13 cellular contexts compared by ENCODE assay signal in genomic region chr17:68592004-68592403, GRCh38. TPM values are rescaled to one million over a fixed set of nuclear protein-coding genes. Genes with fewer than 3 reads are reported as not detected.
A peak's percentile ranks its signal among the peaks of the same experiment; 100 is the strongest.
DNase-seq lines count a peak whose midpoint lies in the region; ATAC-seq and TF ChIP-seq lines count a peak whose summit lies in the region.
"Had no signal": no experiment of that assay in that cellular context is flagged by ENCODE, and none has a peak within 500 bp of the region (broad histone marks: within the 10 kb centered on the region; RNA-seq: fewer than 3 reads in every experiment).

No MANE protein-coding gene starts in this region.

- H3K9ac ChIP-seq in adipocyte (ENCODE audit: low read length) (peak overlapping the region; percentile 75), GM23248 (no peak overlapping the region)

- H2AFZ ChIP-seq in GM23338, result no peak overlapping the region; the same call in 1 of the 2 replicates
- no peak overlapping the region for H2AFZ ChIP-seq in hepatocyte
- H2AFZ ChIP-seq in GM23248, result no peak overlapping the region

- H3K27me3 ChIP-seq in GM23338 (ENCODE audit: insufficient read depth) (no peaks in the 10 kb centered on the region), adipocyte (replicated peaks; ENCODE audit: control insufficient read depth, insufficient read depth, low read length) (no peaks in the 10 kb centered on the region), hepatocyte (no peaks in the 10 kb centered on the region), GM23248 (replicated peaks; ENCODE audit: insufficient read depth) (no peaks in the 10 kb centered on the region)

- 65% methylated on average over 2 of the region's 2 CpGs for WGBS in hepatocyte (ENCODE audit: low lambda C conversion rate, missing lambda C conversion rate)
- 44 to 55% methylated on average over 2 of the region's 2 CpGs for WGBS in GM23248 (ENCODE audit: low coverage in 1 of 2, low lambda C conversion rate in 2 of 2, missing lambda C conversion rate in 2 of 2), 2 experiments

- H3K4me3 Mint-ChIP-seq in GM23338, result no peak overlapping the region

- no peak overlapping the region for H3K27ac Mint-ChIP-seq in GM23338

- no peaks in the 10 kb centered on the region; the same call in 1 of the 2 replicates for H3K36me3 ChIP-seq in GM23338 (ENCODE audit: insufficient read depth)
- H3K36me3 ChIP-seq in adipocyte (ENCODE audit: control insufficient read depth, insufficient read depth, low read length, severe bottlenecking), result peaks cover 12% of the 10 kb centered on the region
- no peaks in the 10 kb centered on the region for H3K36me3 ChIP-seq in hepatocyte (replicated peaks; ENCODE audit: insufficient read depth, low read depth)
- no peaks in the 10 kb centered on the region for H3K36me3 ChIP-seq in GM23248 (ENCODE audit: low read depth)

- no peak for DNase-seq in GM23338 (ENCODE audit: low spot score)
- peak; percentile 66 for DNase-seq in adipocyte (ENCODE audit: low read depth)
- DNase-seq in hepatocyte (ENCODE audit: low spot score), result no peak
- no peak for DNase-seq in skeletal muscle cell (ENCODE audit: low read depth)
- DNase-seq in NCI-H2081 (lab: John Stamatoyannopoulos, UW), result no peak
- DNase-seq in GM23248, result no peak
- DNase-seq in activated T-cell treated with anti-CD3 and anti-CD28 coated beads, Interleukin-2, amount 50 U/mL, for 48 hours, result no peak
- DNase-seq: EL, Kasumi-1, NCI-H1417, NCI-H2029 treated with DMSO at 0.1 percent for 48 hours, NCI-H510A treated with DMSO at 0.1 percent for 48 hours had no signal

- TF ChIP-seq CTCF in GM23338 (conservative IDR thresholded peaks at IDR 0.05; ENCODE audit: low read depth in 2 of 2) (no peak), hepatocyte (IDR thresholded peaks at IDR 0.05; ENCODE audit: poor library complexity) (no peak)

- H3F3A ChIP-seq in GM23338 (replicated peaks; ENCODE audit: low read depth), result no peaks in the 10 kb centered on the region
- peaks cover 24% of the 10 kb centered on the region for H3F3A ChIP-seq in GM23248 (ENCODE audit: insufficient read depth)

- H4K20me1 ChIP-seq in GM23338 (replicated peaks; ENCODE audit: insufficient read depth) (no peaks in the 10 kb centered on the region), hepatocyte (ENCODE audit: insufficient read depth, poor library complexity, severe bottlenecking) (no peaks in the 10 kb centered on the region), GM23248 (ENCODE audit: insufficient read depth) (no peaks in the 10 kb centered on the region)

- peak overlapping the region; percentile 42 for H3K4me2 ChIP-seq in GM23338
- H3K4me2 ChIP-seq in hepatocyte, result peak overlapping the region; percentile 6
- no peak overlapping the region for H3K4me2 ChIP-seq in GM23248 (ENCODE audit: unreplicated experiment)

- H3K79me2 ChIP-seq in GM23338 (replicated peaks; ENCODE audit: insufficient read depth), result no peaks in the 10 kb centered on the region
- H3K79me2 ChIP-seq in hepatocyte, result peaks cover 3% of the 10 kb centered on the region
- no peaks in the 10 kb centered on the region for H3K79me2 ChIP-seq in GM23248 (ENCODE audit: insufficient read depth)

- peaks cover 5% of the 10 kb centered on the region for H3K9me3 ChIP-seq in adipocyte (ENCODE audit: control insufficient read depth, low read length)
- H3K9me3 ChIP-seq in hepatocyte (ENCODE audit: low read depth), result no peaks in the 10 kb centered on the region
- no peaks in the 10 kb centered on the region for H3K9me3 ChIP-seq in GM23248 (ENCODE audit: low read depth)

- ATAC-seq in GM23338, result no peak
- ATAC-seq: HCT116 had no signal

- H3K9me3 Mint-ChIP-seq in GM23338, result peaks cover 5% of the 10 kb centered on the region; the same call in 2 of the 3 replicates

- peak overlapping the region; percentile 12; the same call in 1 of the 2 replicates for H3K4me3 ChIP-seq in GM23338
- peak overlapping the region; percentile 60 for H3K4me3 ChIP-seq in adipocyte (ENCODE audit: low read length)
- no peak overlapping the region for H3K4me3 ChIP-seq in hepatocyte
- peak overlapping the region; percentile 8 for H3K4me3 ChIP-seq in skeletal muscle cell (ENCODE audit: low read depth, low read length)
- H3K4me3 ChIP-seq in GM23248, result no peak overlapping the region

- no peaks in the 10 kb centered on the region for H3K9me2 ChIP-seq in GM23338 (ENCODE audit: insufficient read depth)
- H3K9me2 ChIP-seq in hepatocyte (replicated peaks; ENCODE audit: insufficient read depth), result no peaks in the 10 kb centered on the region
- no peaks in the 10 kb centered on the region for H3K9me2 ChIP-seq in GM23248 (ENCODE audit: insufficient read depth)

- H3K27ac ChIP-seq in GM23338 (ENCODE audit: low read depth), result no peak overlapping the region
- no peak overlapping the region for H3K27ac ChIP-seq in hepatocyte
- no peak overlapping the region for H3K27ac ChIP-seq in GM23248

- H3K36me3 Mint-ChIP-seq in GM23338 (ENCODE audit: low read depth), result peaks cover 4% of the 10 kb centered on the region; the same call in 2 of the 3 replicates

- H3K4me1 ChIP-seq in GM23338 (ENCODE audit: insufficient read depth) (no peaks in the 10 kb centered on the region; the same call in 1 of the 2 replicates), adipocyte (ENCODE audit: control insufficient read depth, insufficient read depth, low read length) (peaks cover 63% of the 10 kb centered on the region), hepatocyte (ENCODE audit: insufficient read depth) (peaks cover 21% of the 10 kb centered on the region), GM23248 (ENCODE audit: insufficient read depth) (peaks cover 33% of the 10 kb centered on the region)

- no peaks in the 10 kb centered on the region for H3K4me1 Mint-ChIP-seq in GM23338

- H3K27me3 Mint-ChIP-seq in GM23338 (ENCODE audit: insufficient read depth, low read depth, poor library complexity), result peaks cover 7% of the 10 kb centered on the region

- in situ Hi-C loops in GM23248 (cut with MboI), result no loop called here

TF ChIP-seq in GM23338, 12 proteins besides CTCF, POLR2A, EP300 and RAD21 (continues in another document):
- TF ChIP-seq ZNF462 (CRISPR knock-in tag; IDR thresholded peaks at IDR 0.05) (no peak), NANOG (IDR thresholded peaks at IDR 0.05; ENCODE audit: borderline replicate concordance) (no peak), ZNF114 (CRISPR knock-in tag; IDR thresholded peaks at IDR 0.05) (no peak), EZH2 (IDR thresholded peaks at IDR 0.05; ENCODE audit: low read depth, unreplicated experiment) (no peak)

RNA-seq across cellular contexts. Expression of gene FAM20A, which starts 9.2 kb away (rescaled TPM):
- 1.4 and 1.6 TPM in 2 replicates for total RNA-seq in GM23338 (2014; rRNA removed; shearing (Covaris generic))
- polyA plus RNA-seq in GM23338 (2016; fragmentation: Nextera tagmentation; extraction: Ambion mirVana) (1.2 and 1.3 TPM in 2 replicates), hepatocyte (39.7 and 41.1 TPM in 2 replicates), GM23248 (2016; fragmentation: Nextera tagmentation; extraction: Ambion mirVana) (10.9 and 11.0 TPM in 2 replicates)
- 19.9 and 21.5 TPM in 2 replicates for total RNA-seq in hepatocyte
- total RNA-seq in GM23248 (2014; rRNA removed; shearing (Covaris generic)), result 7.5 and 9.3 TPM in 2 replicates

Comparison
In these comparisons a context has a peak if more than half of its experiments do, and no peak if none do; other contexts are left out.
1. H3K4me3 ChIP-seq: peak in GM23338 (single experiment), adipocyte (single experiment) and skeletal muscle cell (single experiment); none in hepatocyte (single experiment) and GM23248 (single experiment).